In genomic region chr3:100331660-100332059, GRCh38 we compare ENCODE assay signal across 17 cellular contexts.
"Had no signal": no experiment of that assay in that cellular context is flagged by ENCODE, and none has a peak within 500 bp of the region (broad histone marks: within the 10 kb centered on the region; RNA-seq: fewer than 3 reads in every experiment).

No MANE protein-coding gene starts in this region.

- H3K9me3 ChIP-seq: colonic mucosa, esophagus squamous epithelium, stomach, thoracic aorta, transverse colon had no signal

- H3K27me3 ChIP-seq: colonic mucosa, esophagus squamous epithelium, hepatocyte, stomach, transverse colon had no signal

- ATAC-seq: right cardiac atrium had no signal

- H3K27me3 Mint-ChIP-seq: naive B cell had no signal

- H3K27ac Mint-ChIP-seq: naive B cell had no signal

- H3K4me3 ChIP-seq: colonic mucosa, esophagus squamous epithelium, hepatocyte, stomach, thoracic aorta, transverse colon had no signal

- DNase-seq: colonic mucosa; dermis blood vessel endothelial cell; esophagus squamous epithelium; foreskin fibroblast; kidney glomerular epithelial cell; mesendoderm; naive B cell; posterior cingulate gyrus; right cardiac atrium; small intestine; stimulated activated CD4-positive, alpha-beta T cell treated with anti-CD3 and anti-CD28 coated beads, Interleukin-12 subunit alpha, Interleukin-12 subunit beta, amount 100 ng/mL, for 4 hours; stimulated activated naive CD4-positive, alpha-beta T cell; stomach; substantia nigra; transverse colon had no signal

- H3K27ac ChIP-seq: colonic mucosa, esophagus squamous epithelium, hepatocyte, stomach, thoracic aorta, transverse colon had no signal

- H3K36me3 ChIP-seq: colonic mucosa, thoracic aorta had no signal
